Comparison of ENCODE assay signal across 1 cellular context in the genomic region with DNA sequence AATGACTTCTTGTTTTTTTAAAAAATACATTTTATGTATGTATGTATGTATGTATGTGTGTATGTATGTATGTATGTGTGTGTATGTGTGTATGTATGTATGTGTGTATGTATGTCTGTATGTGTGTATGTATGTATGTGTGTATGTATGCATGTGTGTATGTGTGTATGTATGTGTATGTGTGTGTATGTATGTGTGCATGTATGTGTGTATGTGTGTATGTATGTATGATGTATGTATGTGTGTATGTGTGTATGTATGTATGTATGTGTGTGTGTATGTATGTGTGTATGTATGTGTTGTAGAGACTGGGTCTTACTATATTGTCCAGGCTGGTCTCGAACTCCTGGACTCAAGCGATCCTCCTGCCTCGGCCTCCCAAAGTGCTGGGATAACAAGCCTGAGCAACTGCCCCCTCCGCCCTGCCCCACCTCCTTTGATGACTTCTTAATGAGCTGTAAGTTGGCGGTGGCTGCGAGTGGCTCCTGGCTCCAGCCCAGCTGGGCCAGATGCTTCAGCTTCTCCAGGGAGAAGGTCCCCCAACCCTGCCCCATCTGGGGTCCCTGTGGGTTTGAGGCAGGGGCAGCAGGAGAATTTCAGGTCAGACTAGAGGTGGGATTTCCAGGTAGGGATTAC.
A peak's percentile ranks its signal among the peaks of the same experiment; 100 is the strongest.
TF ChIP-seq lines count a peak whose summit lies in the region.
"Not testable (repeated sequence)": the region's sequence is repeated elsewhere in the genome, so short reads cannot be mapped to it uniquely, and the experiment has no call there.

No MANE protein-coding gene starts in this region.

TF ChIP-seq in K562, 482 proteins besides CTCF, POLR2A, EP300 and RAD21:
- peak; percentile 73; the same call in 1 of the 2 replicates for TF ChIP-seq NBN (IDR thresholded peaks at IDR 0.05; ENCODE audit: low read depth)
- peak; percentile 44 for TF ChIP-seq NCOA4 (IDR thresholded peaks at IDR 0.05; ENCODE audit: partially characterized antibody)
- TF ChIP-seq PHF20 (IDR thresholded peaks at IDR 0.05; ENCODE audit: partially characterized antibody): peak; percentile 94
- TF ChIP-seq THRAP3 (IDR thresholded peaks at IDR 0.05; ENCODE audit: borderline replicate concordance): peak; percentile 92; the same call in 1 of the 2 replicates
- peak; percentile 80; the same call in 1 of the 2 replicates for TF ChIP-seq TSC22D4 (tag; IDR thresholded peaks at IDR 0.05)
- peak; percentile 55 to 67; a peak in 3 of 4 replicates for TF ChIP-seq FOXK2 (conservative IDR thresholded peaks at IDR 0.05 in 1 of 2, IDR thresholded peaks at IDR 0.05 in 1 of 2; ENCODE audit: low read depth in 2 of 2)
- TF ChIP-seq SMARCA4 (IDR thresholded peaks at IDR 0.05): peak; percentile 37; the same call in 1 of the 2 replicates
- 0 out of 2 replicates have a peak, but pooled peaks have one; percentile 24 for TF ChIP-seq LEF1 (IDR thresholded peaks at IDR 0.05)
- peak; percentile 42; the same call in 1 of the 2 replicates for TF ChIP-seq NCOR1 (IDR thresholded peaks at IDR 0.05)
- TF ChIP-seq HDGF (IDR thresholded peaks at IDR 0.05): peak; percentile 87
- TF ChIP-seq EP400 (IDR thresholded peaks at IDR 0.05): peak; percentile 27; the same call in 1 of the 2 replicates
- TF ChIP-seq ZBTB26 (CRISPR knock-in tag; IDR thresholded peaks at IDR 0.05): peak; percentile 61; the same call in 1 of the 2 replicates
- TF ChIP-seq OTX1 (CRISPR knock-in tag; IDR thresholded peaks at IDR 0.05): 0 out of 2 replicates have a peak, but pooled peaks have one; percentile 38
- peak; percentile 41; the same call in 1 of the 2 replicates for TF ChIP-seq SUPT5H (IDR thresholded peaks at IDR 0.05)
- TF ChIP-seq POLR2B (IDR thresholded peaks at IDR 0.05; ENCODE audit: low read depth, partially characterized antibody): peak; percentile 36
- TF ChIP-seq, protein P1, sequence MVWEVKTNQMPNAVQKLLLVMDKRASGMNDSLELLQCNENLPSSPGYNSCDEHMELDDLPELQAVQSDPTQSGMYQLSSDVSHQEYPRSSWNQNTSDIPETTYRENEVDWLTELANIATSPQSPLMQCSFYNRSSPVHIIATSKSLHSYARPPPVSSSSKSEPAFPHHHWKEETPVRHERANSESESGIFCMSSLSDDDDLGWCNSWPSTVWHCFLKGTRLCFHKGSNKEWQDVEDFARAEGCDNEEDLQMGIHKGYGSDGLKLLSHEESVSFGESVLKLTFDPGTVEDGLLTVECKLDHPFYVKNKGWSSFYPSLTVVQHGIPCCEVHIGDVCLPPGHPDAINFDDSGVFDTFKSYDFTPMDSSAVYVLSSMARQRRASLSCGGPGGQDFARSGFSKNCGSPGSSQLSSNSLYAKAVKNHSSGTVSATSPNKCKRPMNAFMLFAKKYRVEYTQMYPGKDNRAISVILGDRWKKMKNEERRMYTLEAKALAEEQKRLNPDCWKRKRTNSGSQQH (CRISPR knock-in tag; IDR thresholded peaks at IDR 0.05): peak; percentile 86
- peak; percentile 99 for TF ChIP-seq HLTF (IDR thresholded peaks at IDR 0.05)
- peak in 1 of 2 experiments; percentile 48; a peak in 1 of 4 replicates for TF ChIP-seq KDM1A (IDR thresholded peaks at IDR 0.05)
- TF ChIP-seq EHMT2 (IDR thresholded peaks at IDR 0.05): 0 out of 2 replicates have a peak, but pooled peaks have one; percentile 38
- TF ChIP-seq MTA2 (IDR thresholded peaks at IDR 0.05; ENCODE audit: low read depth): peak; percentile 36; the same call in 1 of the 2 replicates
- TF ChIP-seq LARP7 (IDR thresholded peaks at IDR 0.05): peak; percentile 97; the same call in 1 of the 2 replicates
- peak; percentile 78 for TF ChIP-seq ARHGAP35 (IDR thresholded peaks at IDR 0.05; ENCODE audit: partially characterized antibody)
- TF ChIP-seq, protein P2, sequence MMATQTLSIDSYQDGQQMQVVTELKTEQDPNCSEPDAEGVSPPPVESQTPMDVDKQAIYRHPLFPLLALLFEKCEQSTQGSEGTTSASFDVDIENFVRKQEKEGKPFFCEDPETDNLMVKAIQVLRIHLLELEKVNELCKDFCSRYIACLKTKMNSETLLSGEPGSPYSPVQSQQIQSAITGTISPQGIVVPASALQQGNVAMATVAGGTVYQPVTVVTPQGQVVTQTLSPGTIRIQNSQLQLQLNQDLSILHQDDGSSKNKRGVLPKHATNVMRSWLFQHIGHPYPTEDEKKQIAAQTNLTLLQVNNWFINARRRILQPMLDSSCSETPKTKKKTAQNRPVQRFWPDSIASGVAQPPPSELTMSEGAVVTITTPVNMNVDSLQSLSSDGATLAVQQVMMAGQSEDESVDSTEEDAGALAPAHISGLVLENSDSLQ (IDR thresholded peaks at IDR 0.05): 0 out of 2 replicates have a peak, but pooled peaks have one; percentile 11
- TF ChIP-seq SMARCA5 (IDR thresholded peaks at IDR 0.05): peak; percentile 86
- TF ChIP-seq SNIP1 (IDR thresholded peaks at IDR 0.05; ENCODE audit: low read depth): 0 out of 2 replicates have a peak, but pooled peaks have one; percentile 45
- TF ChIP-seq NFRKB (IDR thresholded peaks at IDR 0.05; ENCODE audit: low read depth): peak; percentile 90
- TF ChIP-seq BCOR (IDR thresholded peaks at IDR 0.05): peak; percentile 89
- 0 out of 2 replicates have a peak, but pooled peaks have one; percentile 21 for TF ChIP-seq HDAC2 (IDR thresholded peaks at IDR 0.05)
- TF ChIP-seq PHB2 (IDR thresholded peaks at IDR 0.05; ENCODE audit: low read depth): peak; percentile 71; the same call in 1 of the 2 replicates
- peak; percentile 55 for TF ChIP-seq ASH1L (IDR thresholded peaks at IDR 0.05; ENCODE audit: borderline replicate concordance, low read depth, partially characterized antibody)
- 0 out of 2 replicates have a peak, but pooled peaks have one; percentile 23 for TF ChIP-seq TOE1 (IDR thresholded peaks at IDR 0.05; ENCODE audit: borderline replicate concordance)
- not testable (repeated sequence) for TF ChIP-seq TOE1 (CRISPR knock-in tag; IDR thresholded peaks at IDR 0.05; ENCODE audit: borderline replicate concordance, low read depth)
- TF ChIP-seq ARNT (IDR thresholded peaks at IDR 0.05): peak; percentile 44 to 65; a peak in 1 of 4 replicates
- peak; percentile 45; the same call in 1 of the 2 replicates for TF ChIP-seq MIER1 (IDR thresholded peaks at IDR 0.05; ENCODE audit: low read depth)
- TF ChIP-seq, protein P3, sequence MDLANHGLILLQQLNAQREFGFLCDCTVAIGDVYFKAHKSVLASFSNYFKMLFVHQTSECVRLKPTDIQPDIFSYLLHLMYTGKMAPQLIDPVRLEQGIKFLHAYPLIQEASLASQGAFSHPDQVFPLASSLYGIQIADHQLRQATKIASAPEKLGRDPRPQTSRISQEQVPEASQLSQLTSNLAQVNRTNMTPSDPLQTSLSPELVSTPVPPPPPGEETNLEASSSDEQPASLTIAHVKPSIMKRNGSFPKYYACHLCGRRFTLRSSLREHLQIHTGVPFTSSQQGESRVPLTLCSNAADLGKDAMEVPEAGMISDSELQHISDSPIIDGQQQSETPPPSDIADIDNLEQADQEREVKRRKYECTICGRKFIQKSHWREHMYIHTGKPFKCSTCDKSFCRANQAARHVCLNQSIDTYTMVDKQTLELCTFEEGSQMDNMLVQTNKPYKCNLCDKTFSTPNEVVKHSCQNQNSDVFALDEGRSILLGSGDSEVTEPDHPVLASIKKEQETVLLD (IDR thresholded peaks at IDR 0.05): peak; percentile 48; the same call in 1 of the 2 replicates
- TF ChIP-seq TRIM24 (IDR thresholded peaks at IDR 0.05): peak; percentile 25 to 46; a peak in 1 of 4 replicates
- TF ChIP-seq ARID1B (IDR thresholded peaks at IDR 0.05): peak; percentile 31; the same call in 1 of the 2 replicates
- peak; percentile 83 to 85; a peak in 2 of 4 replicates for TF ChIP-seq MLLT1 (IDR thresholded peaks at IDR 0.05)
- TF ChIP-seq, protein P4, sequence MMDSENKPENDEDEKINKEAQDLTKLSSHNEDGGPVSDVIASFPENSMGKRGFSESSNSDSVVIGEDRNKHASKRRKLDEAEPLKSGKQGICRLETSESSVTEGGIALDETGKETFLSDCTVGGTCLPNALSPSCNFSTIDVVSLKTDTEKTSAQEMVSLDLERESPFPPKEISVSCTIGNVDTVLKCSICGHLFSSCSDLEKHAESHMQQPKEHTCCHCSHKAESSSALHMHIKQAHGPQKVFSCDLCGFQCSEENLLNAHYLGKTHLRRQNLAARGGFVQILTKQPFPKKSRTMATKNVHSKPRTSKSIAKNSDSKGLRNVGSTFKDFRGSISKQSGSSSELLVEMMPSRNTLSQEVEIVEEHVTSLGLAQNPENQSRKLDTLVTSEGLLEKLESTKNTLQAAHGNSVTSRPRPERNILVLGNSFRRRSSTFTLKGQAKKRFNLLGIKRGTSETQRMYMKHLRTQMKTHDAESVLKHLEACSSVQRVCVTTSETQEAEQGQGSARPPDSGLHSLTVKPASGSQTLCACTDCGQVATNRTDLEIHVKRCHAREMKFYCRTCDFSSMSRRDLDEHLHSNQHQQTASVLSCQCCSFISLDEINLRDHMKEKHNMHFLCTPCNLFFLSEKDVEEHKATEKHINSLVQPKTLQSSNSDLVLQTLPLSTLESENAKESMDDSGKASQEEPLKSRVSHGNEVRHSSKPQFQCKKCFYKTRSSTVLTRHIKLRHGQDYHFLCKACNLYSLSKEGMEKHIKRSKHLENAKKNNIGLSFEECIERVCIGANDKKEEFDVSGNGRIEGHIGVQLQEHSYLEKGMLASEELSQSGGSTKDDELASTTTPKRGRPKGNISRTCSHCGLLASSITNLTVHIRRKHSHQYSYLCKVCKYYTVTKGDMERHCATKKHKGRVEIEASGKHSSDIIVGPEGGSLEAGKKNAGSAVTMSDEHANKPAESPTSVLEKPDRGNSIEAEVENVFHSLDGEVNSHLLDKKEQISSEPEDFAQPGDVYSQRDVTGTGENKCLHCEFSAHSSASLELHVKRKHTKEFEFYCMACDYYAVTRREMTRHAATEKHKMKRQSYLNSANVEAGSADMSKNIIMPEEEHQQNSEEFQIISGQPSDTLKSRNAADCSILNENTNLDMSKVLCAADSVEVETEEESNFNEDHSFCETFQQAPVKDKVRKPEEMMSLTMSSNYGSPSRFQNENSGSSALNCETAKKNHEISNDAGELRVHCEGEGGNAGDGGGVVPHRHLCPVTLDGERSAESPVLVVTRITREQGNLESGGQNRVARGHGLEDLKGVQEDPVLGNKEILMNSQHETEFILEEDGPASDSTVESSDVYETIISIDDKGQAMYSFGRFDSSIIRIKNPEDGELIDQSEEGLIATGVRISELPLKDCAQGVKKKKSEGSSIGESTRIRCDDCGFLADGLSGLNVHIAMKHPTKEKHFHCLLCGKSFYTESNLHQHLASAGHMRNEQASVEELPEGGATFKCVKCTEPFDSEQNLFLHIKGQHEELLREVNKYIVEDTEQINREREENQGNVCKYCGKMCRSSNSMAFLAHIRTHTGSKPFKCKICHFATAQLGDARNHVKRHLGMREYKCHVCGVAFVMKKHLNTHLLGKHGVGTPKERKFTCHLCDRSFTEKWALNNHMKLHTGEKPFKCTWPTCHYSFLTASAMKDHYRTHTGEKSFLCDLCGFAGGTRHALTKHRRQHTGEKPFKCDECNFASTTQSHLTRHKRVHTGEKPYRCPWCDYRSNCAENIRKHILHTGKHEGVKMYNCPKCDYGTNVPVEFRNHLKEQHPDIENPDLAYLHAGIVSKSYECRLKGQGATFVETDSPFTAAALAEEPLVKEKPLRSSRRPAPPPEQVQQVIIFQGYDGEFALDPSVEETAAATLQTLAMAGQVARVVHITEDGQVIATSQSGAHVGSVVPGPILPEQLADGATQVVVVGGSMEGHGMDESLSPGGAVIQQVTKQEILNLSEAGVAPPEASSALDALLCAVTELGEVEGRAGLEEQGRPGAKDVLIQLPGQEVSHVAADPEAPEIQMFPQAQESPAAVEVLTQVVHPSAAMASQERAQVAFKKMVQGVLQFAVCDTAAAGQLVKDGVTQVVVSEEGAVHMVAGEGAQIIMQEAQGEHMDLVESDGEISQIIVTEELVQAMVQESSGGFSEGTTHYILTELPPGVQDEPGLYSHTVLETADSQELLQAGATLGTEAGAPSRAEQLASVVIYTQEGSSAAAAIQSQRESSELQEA (IDR thresholded peaks at IDR 0.05; ENCODE audit: low read depth): peak; percentile 40; the same call in 1 of the 2 replicates
- peak; percentile 68; the same call in 1 of the 2 replicates for TF ChIP-seq NKRF (IDR thresholded peaks at IDR 0.05; ENCODE audit: borderline replicate concordance)
- TF ChIP-seq HDAC1 (IDR thresholded peaks at IDR 0.05): peak in 1 of 2 experiments; percentile 73; a peak in 1 of 4 replicates
